Comparison of ENCODE assay signal across 22 cellular contexts in the genomic region with DNA sequence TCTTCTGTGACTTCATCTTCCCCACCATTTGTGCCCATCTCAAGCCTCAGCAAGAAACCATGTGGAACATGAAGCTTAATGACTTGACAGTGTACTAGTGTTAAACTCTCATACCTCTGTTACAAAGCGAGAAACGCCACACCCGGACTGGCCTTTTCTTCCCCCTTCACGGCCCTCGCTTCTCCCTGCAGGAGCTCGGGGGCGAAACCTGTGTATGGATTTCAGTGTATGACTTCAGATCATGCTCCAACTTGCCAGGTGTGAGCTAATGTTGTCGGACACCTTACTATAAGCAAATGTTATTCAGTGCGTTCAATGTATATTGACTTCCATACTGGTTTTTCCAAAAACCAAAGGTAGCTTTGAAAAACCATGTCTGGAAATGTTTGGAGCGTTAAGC. TPM values are rescaled to one million over a fixed set of nuclear protein-coding genes. Genes with fewer than 3 reads are reported as not detected.
"Had no signal": no experiment of that assay in that cellular context is flagged by ENCODE, and none has a peak within 500 bp of the region (broad histone marks: within the 10 kb centered on the region; RNA-seq: fewer than 3 reads in every experiment).

No MANE protein-coding gene starts in this region.

- H3K9me3 ChIP-seq: ascending aorta, mucosa of descending colon, SK-N-SH had no signal

- H3K27ac ChIP-seq: ascending aorta had no signal

- H3K9me3 Mint-ChIP-seq: activated B cell treated with CpG ODN at 0.5 μM for 24 hours; activated CD4-positive, alpha-beta T cell treated with anti-CD3 and anti-CD28 coated beads, Interleukin-2, amount 10 ng/mL, durations not matched to agents 24 days and 14 days; activated naive CD8-positive, alpha-beta T cell treated with anti-CD3 and anti-CD28 coated beads, Interleukin-2, amount 10 ng/mL, durations not matched to agents 7 days and 5 days; immature natural killer cell had no signal

- H3K4me3 Mint-ChIP-seq: activated B cell treated with CpG ODN at 0.5 μM for 24 hours; activated CD4-positive, alpha-beta T cell treated with anti-CD3 and anti-CD28 coated beads, Interleukin-2, amount 10 ng/mL, durations not matched to agents 24 days and 14 days; activated naive CD8-positive, alpha-beta T cell treated with anti-CD3 and anti-CD28 coated beads, Interleukin-2, amount 10 ng/mL, durations not matched to agents 7 days and 5 days; immature natural killer cell; T-helper 17 cell had no signal

- H3K4me3 ChIP-seq: ascending aorta, mucosa of descending colon had no signal

- H3K27me3 ChIP-seq: ascending aorta had no signal

- ATAC-seq: left colon, mucosa of descending colon, T-helper 17 cell had no signal

- H3K9ac ChIP-seq: SK-N-SH had no signal

- H3K4me1 ChIP-seq: ascending aorta had no signal

- H3K27ac Mint-ChIP-seq: activated B cell treated with CpG ODN at 0.5 μM for 24 hours; activated CD4-positive, alpha-beta T cell treated with anti-CD3 and anti-CD28 coated beads, Interleukin-2, amount 10 ng/mL, durations not matched to agents 24 days and 14 days; activated naive CD8-positive, alpha-beta T cell treated with anti-CD3 and anti-CD28 coated beads, Interleukin-2, amount 10 ng/mL, durations not matched to agents 7 days and 5 days; T-helper 17 cell had no signal

- H3K4me2 ChIP-seq: SK-N-SH had no signal

- H3K27me3 Mint-ChIP-seq: activated B cell treated with CpG ODN at 0.5 μM for 24 hours; activated CD4-positive, alpha-beta T cell treated with anti-CD3 and anti-CD28 coated beads, Interleukin-2, amount 10 ng/mL, durations not matched to agents 24 days and 14 days; activated naive CD8-positive, alpha-beta T cell treated with anti-CD3 and anti-CD28 coated beads, Interleukin-2, amount 10 ng/mL, durations not matched to agents 7 days and 5 days; T-helper 17 cell had no signal

- DNase-seq: activated B cell treated with CpG ODN at 0.5 μM for 24 hours; activated CD4-positive, alpha-beta T cell treated with anti-CD3 and anti-CD28 coated beads, Interleukin-2, amount 10 ng/mL, durations not matched to agents 24 days and 14 days; activated effector memory CD4-positive, alpha-beta T cell treated with Interleukin-2 at 50 U/mL for 16 hours; activated naive CD8-positive, alpha-beta T cell treated with anti-CD3 and anti-CD28 coated beads, Interleukin-2, amount 10 ng/mL, durations not matched to agents 7 days and 5 days; caudate nucleus; cortex of kidney; effector CD8-positive, alpha-beta T cell; glutamatergic neuron; immature natural killer cell; left colon; mucosa of descending colon; SK-N-SH; stimulated activated CD4-positive, alpha-beta T cell treated with anti-CD3 and anti-CD28 coated beads, Interleukin-12 subunit alpha, Interleukin-12 subunit beta, amount 100 ng/mL, for 4 hours; stimulated activated naive CD4-positive, alpha-beta T cell treated with Interleukin-2 at 50 U/mL for 16 hours; T-helper 17 cell had no signal

- H3K4me1 Mint-ChIP-seq: activated B cell treated with CpG ODN at 0.5 μM for 24 hours; activated CD4-positive, alpha-beta T cell treated with anti-CD3 and anti-CD28 coated beads, Interleukin-2, amount 10 ng/mL, durations not matched to agents 24 days and 14 days had no signal

RNA-seq across cellular contexts. Expression of gene SLC5A11, which starts 20.1 kb away (rescaled TPM):
- total RNA-seq: activated CD4-positive, alpha-beta T cell treated with anti-CD3 and anti-CD28 coated beads, Interleukin-2, amount 10 ng/mL, durations not matched to agents 24 days and 14 days; ascending aorta; epithelial cell of proximal tubule; lung microvascular endothelial cell; osteocyte; pulmonary artery endothelial cell; temporal lobe had no signal
- polyA plus RNA-seq: immature natural killer cell, neural cell, SK-N-SH had no signal
